23 cellular contexts compared by ENCODE assay signal in genomic region chr4:10715135-10715534, GRCh38. TPM values are rescaled to one million over a fixed set of nuclear protein-coding genes. Genes with fewer than 3 reads are reported as not detected.
"Had no signal": no experiment of that assay in that cellular context is flagged by ENCODE, and none has a peak within 500 bp of the region (broad histone marks: within the 10 kb centered on the region; RNA-seq: fewer than 3 reads in every experiment).

No MANE protein-coding gene starts in this region.

- H3K9me3 ChIP-seq: esophagus squamous epithelium, prostate gland, right lobe of liver, tibial artery had no signal

- H3K9ac ChIP-seq: parathyroid adenoma had no signal

- H2AFZ ChIP-seq: parathyroid adenoma had no signal

- H3K27ac Mint-ChIP-seq: immature natural killer cell; naive thymus-derived CD4-positive, alpha-beta T cell; stimulated activated effector memory CD8-positive, alpha-beta T cell treated with anti-CD3 and anti-CD28 coated beads, Interleukin-12 subunit alpha, Interleukin-12 subunit beta, amount 100 ng/mL, for 72 hours had no signal

- H3K79me2 ChIP-seq: parathyroid adenoma had no signal

- H3K27me3 ChIP-seq: gastroesophageal sphincter, right lobe of liver, tibial artery had no signal

- DNase-seq: esophagus squamous epithelium; glutamatergic neuron; immature natural killer cell; kidney; left cardiac atrium; left ventricle myocardium superior; naive thymus-derived CD4-positive, alpha-beta T cell; nephron progenitor cell; retina; right lobe of liver; stimulated activated CD4-positive, alpha-beta T cell treated with anti-CD3 and anti-CD28 coated beads, Interleukin-4, amount 100 ng/mL, for 1 hour; stimulated activated CD8-positive, alpha-beta memory T cell treated with anti-CD3 and anti-CD28 coated beads, Interleukin-4, amount 100 ng/mL, for 48 hours; stimulated activated naive CD8-positive, alpha-beta T cell treated with anti-CD3 and anti-CD28 coated beads, Interleukin-15, Interleukin-2, amounts not matched to agents 100 U/mL and 50 U/mL, for 24 hours; tibial artery had no signal

- FAIRE-seq: kidney had no signal

- H3K4me1 Mint-ChIP-seq: immature natural killer cell had no signal

- H3K4me3 Mint-ChIP-seq: immature natural killer cell; naive thymus-derived CD4-positive, alpha-beta T cell; nephron progenitor cell; stimulated activated effector memory CD8-positive, alpha-beta T cell treated with anti-CD3 and anti-CD28 coated beads, Interleukin-12 subunit alpha, Interleukin-12 subunit beta, amount 100 ng/mL, for 72 hours had no signal

- H3K27ac ChIP-seq: esophagus squamous epithelium, gastroesophageal sphincter, parathyroid adenoma, prostate gland, right lobe of liver, tibial artery had no signal

- H3K36me3 ChIP-seq: esophagus squamous epithelium, gastroesophageal sphincter, prostate gland, right lobe of liver, tibial artery had no signal

- H3K4me1 ChIP-seq: esophagus squamous epithelium, gastroesophageal sphincter, parathyroid adenoma, prostate gland, right lobe of liver had no signal

- H3K4me3 ChIP-seq: esophagus squamous epithelium, gastroesophageal sphincter, lung, prostate gland, right lobe of liver, tibial artery had no signal

- H3K36me3 Mint-ChIP-seq: stimulated activated effector memory CD8-positive, alpha-beta T cell treated with anti-CD3 and anti-CD28 coated beads, Interleukin-12 subunit alpha, Interleukin-12 subunit beta, amount 100 ng/mL, for 72 hours had no signal

- ATAC-seq: gastroesophageal sphincter; left cardiac atrium; left ventricle myocardium superior; naive thymus-derived CD4-positive, alpha-beta T cell; right lobe of liver; stimulated activated effector memory CD8-positive, alpha-beta T cell treated with anti-CD3 and anti-CD28 coated beads, Interleukin-12 subunit alpha, Interleukin-12 subunit beta, amount 100 ng/mL, for 72 hours; stimulated activated naive CD8-positive, alpha-beta T cell treated with anti-CD3 and anti-CD28 coated beads, Interleukin-15, Interleukin-2, amounts not matched to agents 100 U/mL and 50 U/mL, for 24 hours had no signal

RNA-seq across cellular contexts. Expression of gene CLNK, which starts 30.6 kb away (rescaled TPM):
- total RNA-seq: dermis blood vessel endothelial cell, epithelial cell of proximal tubule, left cardiac atrium, left ventricle myocardium superior, omental fat pad, prostate gland, right lobe of liver, temporal lobe had no signal
- polyA plus RNA-seq: naive thymus-derived CD4-positive, alpha-beta T cell had no signal
